ENCODE assay signal across 1 cellular context in the genomic region with DNA sequence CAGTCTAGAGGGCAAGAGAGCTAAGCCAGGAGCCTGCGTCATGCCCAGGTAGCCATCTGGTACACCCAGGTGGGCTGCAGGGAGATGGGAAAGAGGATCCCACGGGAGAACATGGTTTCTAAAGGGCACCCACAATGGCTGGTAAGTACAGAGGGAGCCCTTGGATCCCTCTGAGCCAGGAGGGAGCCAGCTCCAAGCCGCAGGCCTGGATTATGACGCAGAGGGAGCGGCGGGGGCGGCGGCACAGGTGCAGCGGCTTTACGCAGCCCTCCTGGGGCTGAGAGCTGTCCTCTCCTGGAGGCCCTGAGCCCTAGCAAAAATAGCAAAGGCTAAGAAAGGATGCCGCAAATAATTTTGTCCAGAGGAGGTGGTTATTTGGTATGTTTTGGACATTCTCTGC.
TF ChIP-seq lines count a peak whose summit lies in the region.

No MANE protein-coding gene starts in this region.

TF ChIP-seq in H1, 55 proteins besides CTCF, POLR2A, EP300 and RAD21:
- TF ChIP-seq TAF7 (optimal IDR thresholded peaks at IDR 0.05; ENCODE audit: borderline replicate concordance, low read depth, low read length) (no peak), SIRT6 (IDR thresholded peaks at IDR 0.05; ENCODE audit: low read length) (no peak), RNF2 (IDR thresholded peaks at IDR 0.05; ENCODE audit: borderline replicate concordance, low read depth, low read length, missing control alignments, poor library complexity, severe bottlenecking) (no peak), KDM4A (IDR thresholded peaks at IDR 0.05; ENCODE audit: low read depth, low read length, severe bottlenecking) (no peak), CBX8 (IDR thresholded peaks at IDR 0.05; ENCODE audit: borderline replicate concordance, low read depth, low read length) (no peak), BACH1 (IDR thresholded peaks at IDR 0.05; ENCODE audit: low read length) (no peak), CHD1 (IDR thresholded peaks at IDR 0.05; ENCODE audit: low read depth, low read length) (no peak), CREB1 (IDR thresholded peaks at IDR 0.05) (no peak), TCF12 (IDR thresholded peaks at IDR 0.05; ENCODE audit: low read depth, low read length) (no peak), SRF (IDR thresholded peaks at IDR 0.05; ENCODE audit: low read depth, low read length) (no peak), JUND (IDR thresholded peaks at IDR 0.05; ENCODE audit: low read length) (no peak), CTBP2 (IDR thresholded peaks at IDR 0.05; ENCODE audit: borderline replicate concordance, insufficient read depth, insufficient read length, low read length) (no peak), NANOG (IDR thresholded peaks at IDR 0.05; ENCODE audit: insufficient read depth, low read depth, low read length, poor library complexity, severe bottlenecking) (no peak), MAFK (IDR thresholded peaks at IDR 0.05; ENCODE audit: low read depth, low read length) (no peak), SP1 (IDR thresholded peaks at IDR 0.05; ENCODE audit: low read depth, low read length) (no peak), PHF8 (conservative IDR thresholded peaks at IDR 0.05; ENCODE audit: low read depth, low read length) (no peak)
- TF ChIP-seq, protein P1, sequence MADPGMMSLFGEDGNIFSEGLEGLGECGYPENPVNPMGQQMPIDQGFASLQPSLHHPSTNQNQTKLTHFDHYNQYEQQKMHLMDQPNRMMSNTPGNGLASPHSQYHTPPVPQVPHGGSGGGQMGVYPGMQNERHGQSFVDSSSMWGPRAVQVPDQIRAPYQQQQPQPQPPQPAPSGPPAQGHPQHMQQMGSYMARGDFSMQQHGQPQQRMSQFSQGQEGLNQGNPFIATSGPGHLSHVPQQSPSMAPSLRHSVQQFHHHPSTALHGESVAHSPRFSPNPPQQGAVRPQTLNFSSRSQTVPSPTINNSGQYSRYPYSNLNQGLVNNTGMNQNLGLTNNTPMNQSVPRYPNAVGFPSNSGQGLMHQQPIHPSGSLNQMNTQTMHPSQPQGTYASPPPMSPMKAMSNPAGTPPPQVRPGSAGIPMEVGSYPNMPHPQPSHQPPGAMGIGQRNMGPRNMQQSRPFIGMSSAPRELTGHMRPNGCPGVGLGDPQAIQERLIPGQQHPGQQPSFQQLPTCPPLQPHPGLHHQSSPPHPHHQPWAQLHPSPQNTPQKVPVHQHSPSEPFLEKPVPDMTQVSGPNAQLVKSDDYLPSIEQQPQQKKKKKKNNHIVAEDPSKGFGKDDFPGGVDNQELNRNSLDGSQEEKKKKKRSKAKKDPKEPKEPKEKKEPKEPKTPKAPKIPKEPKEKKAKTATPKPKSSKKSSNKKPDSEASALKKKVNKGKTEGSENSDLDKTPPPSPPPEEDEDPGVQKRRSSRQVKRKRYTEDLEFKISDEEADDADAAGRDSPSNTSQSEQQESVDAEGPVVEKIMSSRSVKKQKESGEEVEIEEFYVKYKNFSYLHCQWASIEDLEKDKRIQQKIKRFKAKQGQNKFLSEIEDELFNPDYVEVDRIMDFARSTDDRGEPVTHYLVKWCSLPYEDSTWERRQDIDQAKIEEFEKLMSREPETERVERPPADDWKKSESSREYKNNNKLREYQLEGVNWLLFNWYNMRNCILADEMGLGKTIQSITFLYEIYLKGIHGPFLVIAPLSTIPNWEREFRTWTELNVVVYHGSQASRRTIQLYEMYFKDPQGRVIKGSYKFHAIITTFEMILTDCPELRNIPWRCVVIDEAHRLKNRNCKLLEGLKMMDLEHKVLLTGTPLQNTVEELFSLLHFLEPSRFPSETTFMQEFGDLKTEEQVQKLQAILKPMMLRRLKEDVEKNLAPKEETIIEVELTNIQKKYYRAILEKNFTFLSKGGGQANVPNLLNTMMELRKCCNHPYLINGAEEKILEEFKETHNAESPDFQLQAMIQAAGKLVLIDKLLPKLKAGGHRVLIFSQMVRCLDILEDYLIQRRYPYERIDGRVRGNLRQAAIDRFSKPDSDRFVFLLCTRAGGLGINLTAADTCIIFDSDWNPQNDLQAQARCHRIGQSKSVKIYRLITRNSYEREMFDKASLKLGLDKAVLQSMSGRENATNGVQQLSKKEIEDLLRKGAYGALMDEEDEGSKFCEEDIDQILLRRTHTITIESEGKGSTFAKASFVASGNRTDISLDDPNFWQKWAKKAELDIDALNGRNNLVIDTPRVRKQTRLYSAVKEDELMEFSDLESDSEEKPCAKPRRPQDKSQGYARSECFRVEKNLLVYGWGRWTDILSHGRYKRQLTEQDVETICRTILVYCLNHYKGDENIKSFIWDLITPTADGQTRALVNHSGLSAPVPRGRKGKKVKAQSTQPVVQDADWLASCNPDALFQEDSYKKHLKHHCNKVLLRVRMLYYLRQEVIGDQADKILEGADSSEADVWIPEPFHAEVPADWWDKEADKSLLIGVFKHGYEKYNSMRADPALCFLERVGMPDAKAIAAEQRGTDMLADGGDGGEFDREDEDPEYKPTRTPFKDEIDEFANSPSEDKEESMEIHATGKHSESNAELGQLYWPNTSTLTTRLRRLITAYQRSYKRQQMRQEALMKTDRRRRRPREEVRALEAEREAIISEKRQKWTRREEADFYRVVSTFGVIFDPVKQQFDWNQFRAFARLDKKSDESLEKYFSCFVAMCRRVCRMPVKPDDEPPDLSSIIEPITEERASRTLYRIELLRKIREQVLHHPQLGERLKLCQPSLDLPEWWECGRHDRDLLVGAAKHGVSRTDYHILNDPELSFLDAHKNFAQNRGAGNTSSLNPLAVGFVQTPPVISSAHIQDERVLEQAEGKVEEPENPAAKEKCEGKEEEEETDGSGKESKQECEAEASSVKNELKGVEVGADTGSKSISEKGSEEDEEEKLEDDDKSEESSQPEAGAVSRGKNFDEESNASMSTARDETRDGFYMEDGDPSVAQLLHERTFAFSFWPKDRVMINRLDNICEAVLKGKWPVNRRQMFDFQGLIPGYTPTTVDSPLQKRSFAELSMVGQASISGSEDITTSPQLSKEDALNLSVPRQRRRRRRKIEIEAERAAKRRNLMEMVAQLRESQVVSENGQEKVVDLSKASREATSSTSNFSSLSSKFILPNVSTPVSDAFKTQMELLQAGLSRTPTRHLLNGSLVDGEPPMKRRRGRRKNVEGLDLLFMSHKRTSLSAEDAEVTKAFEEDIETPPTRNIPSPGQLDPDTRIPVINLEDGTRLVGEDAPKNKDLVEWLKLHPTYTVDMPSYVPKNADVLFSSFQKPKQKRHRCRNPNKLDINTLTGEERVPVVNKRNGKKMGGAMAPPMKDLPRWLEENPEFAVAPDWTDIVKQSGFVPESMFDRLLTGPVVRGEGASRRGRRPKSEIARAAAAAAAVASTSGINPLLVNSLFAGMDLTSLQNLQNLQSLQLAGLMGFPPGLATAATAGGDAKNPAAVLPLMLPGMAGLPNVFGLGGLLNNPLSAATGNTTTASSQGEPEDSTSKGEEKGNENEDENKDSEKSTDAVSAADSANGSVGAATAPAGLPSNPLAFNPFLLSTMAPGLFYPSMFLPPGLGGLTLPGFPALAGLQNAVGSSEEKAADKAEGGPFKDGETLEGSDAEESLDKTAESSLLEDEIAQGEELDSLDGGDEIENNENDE (IDR thresholded peaks at IDR 0.05; ENCODE audit: insufficient replicate concordance, low read length), result no peak
- TF ChIP-seq, protein P2, sequence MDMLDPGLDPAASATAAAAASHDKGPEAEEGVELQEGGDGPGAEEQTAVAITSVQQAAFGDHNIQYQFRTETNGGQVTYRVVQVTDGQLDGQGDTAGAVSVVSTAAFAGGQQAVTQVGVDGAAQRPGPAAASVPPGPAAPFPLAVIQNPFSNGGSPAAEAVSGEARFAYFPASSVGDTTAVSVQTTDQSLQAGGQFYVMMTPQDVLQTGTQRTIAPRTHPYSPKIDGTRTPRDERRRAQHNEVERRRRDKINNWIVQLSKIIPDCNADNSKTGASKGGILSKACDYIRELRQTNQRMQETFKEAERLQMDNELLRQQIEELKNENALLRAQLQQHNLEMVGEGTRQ (IDR thresholded peaks at IDR 0.05; ENCODE audit: low read length), result no peak
- TF ChIP-seq, protein P3, sequence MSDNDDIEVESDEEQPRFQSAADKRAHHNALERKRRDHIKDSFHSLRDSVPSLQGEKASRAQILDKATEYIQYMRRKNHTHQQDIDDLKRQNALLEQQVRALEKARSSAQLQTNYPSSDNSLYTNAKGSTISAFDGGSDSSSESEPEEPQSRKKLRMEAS (IDR thresholded peaks at IDR 0.05), result no peak
